In the genomic region with DNA sequence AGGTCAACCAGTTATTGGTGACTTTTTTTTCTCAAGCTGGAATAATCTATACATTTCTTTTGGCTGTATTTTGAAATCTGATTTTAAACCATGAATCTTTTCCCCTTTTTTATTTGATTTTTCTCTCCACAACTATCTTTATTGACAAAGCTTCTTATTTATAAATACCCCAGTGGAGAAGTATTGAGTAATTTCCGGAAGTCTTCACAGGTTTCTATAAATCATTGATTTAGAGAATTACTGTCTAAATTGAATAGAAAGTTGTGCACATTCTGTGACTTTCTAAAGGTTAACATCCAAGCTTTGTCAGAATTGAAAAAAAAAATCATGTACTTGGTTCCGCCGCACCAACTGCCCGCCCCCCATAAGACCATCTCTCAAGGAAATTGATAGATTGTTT, we compare ENCODE assay signal across 21 cellular contexts. TPM values are rescaled to one million over a fixed set of nuclear protein-coding genes. Genes with fewer than 3 reads are reported as not detected.
DNase-seq lines count a peak whose midpoint lies in the region; ATAC-seq, FAIRE-seq and TF ChIP-seq lines count a peak whose summit lies in the region.
"Had no signal": no experiment of that assay in that cellular context is flagged by ENCODE, and none has a peak within 500 bp of the region (broad histone marks: within the 10 kb centered on the region; RNA-seq: fewer than 3 reads in every experiment).

No MANE protein-coding gene starts in this region.

- peak overlapping the region; percentile 86 for H3K27ac Mint-ChIP-seq in activated T-cell treated with anti-CD3 and anti-CD28 coated beads, Interleukin-2, amount 50 U/mL, for 24 hours
- no peak overlapping the region for H3K27ac Mint-ChIP-seq in astrocyte (ENCODE audit: unreplicated experiment)
- H3K27ac Mint-ChIP-seq: CD8-positive, alpha-beta T cell; GM23338 had no signal

- WGBS in GM23248 (ENCODE audit: low coverage in 1 of 2, low lambda C conversion rate in 2 of 2, missing lambda C conversion rate in 2 of 2), 2 experiments: 98 to 100% methylated on average over 4 of the region's 4 CpGs
- 95% methylated on average over 4 of the region's 4 CpGs for WGBS in smooth muscle cell (ENCODE audit: low lambda C conversion rate)

- H3K79me2 ChIP-seq in GM23248 (ENCODE audit: insufficient read depth) (peaks cover 92% of the 10 kb centered on the region), astrocyte (ENCODE audit: insufficient read depth, low read length) (peaks cover 78% of the 10 kb centered on the region), smooth muscle cell (ENCODE audit: low read depth) (peaks cover 14% of the 10 kb centered on the region)

- no peaks in the 10 kb centered on the region for H4K20me1 ChIP-seq in GM23248 (ENCODE audit: insufficient read depth)
- peaks cover 45% of the 10 kb centered on the region for H4K20me1 ChIP-seq in astrocyte (ENCODE audit: insufficient read depth, low read length)
- H4K20me1 ChIP-seq in smooth muscle cell (ENCODE audit: low read depth): peaks cover 70% of the 10 kb centered on the region

- H3K27ac ChIP-seq in GM23248 (no peak overlapping the region), astrocyte (ENCODE audit: low read depth, low read length) (peak overlapping the region; percentile 39), smooth muscle cell (ENCODE audit: low read depth) (peak overlapping the region; percentile 14)
- H3K27ac ChIP-seq: A549 had no signal

- H3K4me2 ChIP-seq in GM23248 (ENCODE audit: unreplicated experiment): no peak overlapping the region
- peak overlapping the region; percentile 43 for H3K4me2 ChIP-seq in astrocyte (ENCODE audit: low read length)
- no peak overlapping the region for H3K4me2 ChIP-seq in smooth muscle cell
- H3K4me2 ChIP-seq: A549, GM23338 had no signal

- no peak for DNase-seq in activated T-cell treated with anti-CD3 and anti-CD28 coated beads, Interleukin-2, amount 50 U/mL, for 24 hours
- DNase-seq in activated T-cell treated with anti-CD3 and anti-CD28 coated beads, Interleukin-2, amount 50 U/mL, for 1 hour: no peak
- DNase-seq in GM23248: no peak
- DNase-seq in astrocyte (ENCODE audit: low read depth): no peak
- no peak for DNase-seq in smooth muscle cell (lab: John Stamatoyannopoulos, UW; ENCODE audit: unreplicated experiment)
- no peak for DNase-seq in SW 1271 (lab: John Stamatoyannopoulos, UW)
- DNase-seq: Calu3; CD8-positive, alpha-beta T cell; Karpas-422; MG63; NCI-H1048; NCI-H1436; NCI-H1930; NCI-H345; NCI-H524 treated with DMSO at 0.1 percent for 48 hours; RPMI8226 had no signal

- peaks cover 8% of the 10 kb centered on the region for H3K4me1 ChIP-seq in GM23248 (ENCODE audit: insufficient read depth)
- peaks cover 7% of the 10 kb centered on the region for H3K4me1 ChIP-seq in astrocyte (ENCODE audit: insufficient read depth, low read length)
- peaks cover 20% of the 10 kb centered on the region for H3K4me1 ChIP-seq in smooth muscle cell (ENCODE audit: low read depth)

- no peaks in the 10 kb centered on the region for H3K27me3 ChIP-seq in GM23248 (replicated peaks; ENCODE audit: insufficient read depth)
- H3K27me3 ChIP-seq in astrocyte (ENCODE audit: insufficient read depth, low read length): no peaks in the 10 kb centered on the region
- no peaks in the 10 kb centered on the region for H3K27me3 ChIP-seq in smooth muscle cell (ENCODE audit: low read depth)
- H3K27me3 ChIP-seq: MG63 had no signal

- no peaks in the 10 kb centered on the region for H3K27me3 Mint-ChIP-seq in activated T-cell treated with anti-CD3 and anti-CD28 coated beads, Interleukin-2, amount 50 U/mL, for 24 hours
- H3K27me3 Mint-ChIP-seq in astrocyte (ENCODE audit: low read depth, unreplicated experiment): no peaks in the 10 kb centered on the region
- H3K27me3 Mint-ChIP-seq: IgD-negative memory B cell had no signal

- ATAC-seq in HG02798 (IDR thresholded peaks at IDR 0.05; ENCODE audit: poor library complexity, unreplicated experiment): no peak
- ATAC-seq: A549; CD8-positive, alpha-beta T cell; GM12878; GM23338 had no signal

- peaks cover 69% of the 10 kb centered on the region for H3K36me3 ChIP-seq in GM23248 (ENCODE audit: low read depth)
- H3K36me3 ChIP-seq in astrocyte (ENCODE audit: insufficient read depth, low read length): peaks cover 75% of the 10 kb centered on the region
- peaks cover 24% of the 10 kb centered on the region for H3K36me3 ChIP-seq in smooth muscle cell (ENCODE audit: low read depth)

- peaks cover 48% of the 10 kb centered on the region for H3K4me1 Mint-ChIP-seq in activated T-cell treated with anti-CD3 and anti-CD28 coated beads, Interleukin-2, amount 50 U/mL, for 24 hours (ENCODE audit: low read depth)
- H3K4me1 Mint-ChIP-seq in astrocyte (ENCODE audit: low read depth, unreplicated experiment): peaks cover 31% of the 10 kb centered on the region

- TF ChIP-seq CTCF in astrocyte (IDR thresholded peaks at IDR 0.05; ENCODE audit: insufficient read depth, low read depth, low read length): no peak
- TF ChIP-seq CTCF in smooth muscle cell (IDR thresholded peaks at IDR 0.05; ENCODE audit: borderline replicate concordance, insufficient read depth, poor library complexity, severe bottlenecking): no peak

- H3F3A ChIP-seq in GM23248 (ENCODE audit: insufficient read depth) (peaks cover 51% of the 10 kb centered on the region), smooth muscle cell (ENCODE audit: low read depth) (peaks cover 23% of the 10 kb centered on the region)

- H3K4me3 ChIP-seq in GM23248 (no peak overlapping the region), astrocyte (ENCODE audit: insufficient read depth, low read depth, low read length) (no peak overlapping the region), smooth muscle cell (no peak overlapping the region)
- H3K4me3 ChIP-seq: A549, GM12878, GM23338, MG63 had no signal

- no peak overlapping the region for H3K4me3 Mint-ChIP-seq in activated T-cell treated with anti-CD3 and anti-CD28 coated beads, Interleukin-2, amount 50 U/mL, for 24 hours
- no peak overlapping the region for H3K4me3 Mint-ChIP-seq in astrocyte (ENCODE audit: unreplicated experiment)
- H3K4me3 Mint-ChIP-seq: CD8-positive, alpha-beta T cell; GM23338; IgD-negative memory B cell had no signal

- no peak for FAIRE-seq in astrocyte (lab: Jason Lieb, UNC)
- FAIRE-seq: A549, GM12878 had no signal

- H3K9me3 ChIP-seq in GM23248 (ENCODE audit: low read depth) (no peaks in the 10 kb centered on the region), astrocyte (ENCODE audit: insufficient read depth, low read depth, low read length) (no peaks in the 10 kb centered on the region), smooth muscle cell (replicated peaks; ENCODE audit: low read depth) (no peaks in the 10 kb centered on the region)
- H3K9me3 ChIP-seq: A549, MG63 had no signal

- peak overlapping the region; percentile 13; the same call in 1 of the 2 replicates for H3K9ac ChIP-seq in GM23248
- H3K9ac ChIP-seq in astrocyte (ENCODE audit: low read length): peak overlapping the region; percentile 29
- H3K9ac ChIP-seq in smooth muscle cell (ENCODE audit: low read depth): no peak overlapping the region

- in situ Hi-C loops in GM23248 (cut with MboI): no loop called here

- H3K9me2 ChIP-seq in GM23248 (ENCODE audit: insufficient read depth): no peaks in the 10 kb centered on the region

- H3K9me3 Mint-ChIP-seq in activated T-cell treated with anti-CD3 and anti-CD28 coated beads, Interleukin-2, amount 50 U/mL, for 24 hours: no peaks in the 10 kb centered on the region
- no peaks in the 10 kb centered on the region for H3K9me3 Mint-ChIP-seq in astrocyte (ENCODE audit: unreplicated experiment)
- H3K9me3 Mint-ChIP-seq: CD8-positive, alpha-beta T cell; GM23338; IgD-negative memory B cell had no signal

- no peaks in the 10 kb centered on the region for H3K36me3 Mint-ChIP-seq in activated T-cell treated with anti-CD3 and anti-CD28 coated beads, Interleukin-2, amount 50 U/mL, for 24 hours (ENCODE audit: low read depth)
- H3K36me3 Mint-ChIP-seq in astrocyte (ENCODE audit: low read depth, unreplicated experiment): peaks cover 1% of the 10 kb centered on the region
- H3K36me3 Mint-ChIP-seq: IgD-negative memory B cell had no signal

- H2AFZ ChIP-seq in GM23248: no peak overlapping the region
- no peak overlapping the region for H2AFZ ChIP-seq in astrocyte (ENCODE audit: low read depth, low read length)
- no peak overlapping the region for H2AFZ ChIP-seq in smooth muscle cell (ENCODE audit: low read depth)
- H2AFZ ChIP-seq: GM23338 had no signal

RNA-seq across cellular contexts. Expression of a gene that starts 39.8 kb away (rescaled TPM):
- total RNA-seq in GM23248 (2014; rRNA removed; shearing (Covaris generic)): 197 and 202 TPM in 2 replicates
- polyA plus RNA-seq in GM23248 (2016; fragmentation: Nextera tagmentation; extraction: Ambion mirVana) (249 and 254 TPM in 2 replicates), smooth muscle cell (197 and 200 TPM in 2 replicates)
- total RNA-seq in astrocyte (237 and 249 TPM in 2 replicates), smooth muscle cell (266 and 283 TPM in 2 replicates)
